ENCODE assay signal across 1 cellular context in genomic region chr12:116542345-116542950, GRCh38.
TF ChIP-seq lines count a peak whose summit lies in the region.

No MANE protein-coding gene starts in this region.

TF ChIP-seq in K562, 482 proteins besides CTCF, POLR2A, EP300 and RAD21 (continued from another document):
- TF ChIP-seq BCLAF1 (IDR thresholded peaks at IDR 0.05; ENCODE audit: borderline replicate concordance in 1 of 2, control insufficient read depth in 1 of 2, low read depth in 2 of 2, low read length in 1 of 2) (no peak), POLR2AphosphoS2 (IDR thresholded peaks at IDR 0.05; ENCODE audit: low read length) (no peak), NFIC (IDR thresholded peaks at IDR 0.05) (peak; percentile 83), SMAD4 (CRISPR knock-in tag; conservative IDR thresholded peaks at IDR 0.05) (0 out of 2 replicates have a peak, but pooled peaks have one; percentile 29), PTRF (tag; IDR thresholded peaks at IDR 0.05) (no peak), TCF3 (CRISPR knock-in tag; IDR thresholded peaks at IDR 0.05) (no peak)
